8 cellular contexts compared by ENCODE assay signal in the genomic region with DNA sequence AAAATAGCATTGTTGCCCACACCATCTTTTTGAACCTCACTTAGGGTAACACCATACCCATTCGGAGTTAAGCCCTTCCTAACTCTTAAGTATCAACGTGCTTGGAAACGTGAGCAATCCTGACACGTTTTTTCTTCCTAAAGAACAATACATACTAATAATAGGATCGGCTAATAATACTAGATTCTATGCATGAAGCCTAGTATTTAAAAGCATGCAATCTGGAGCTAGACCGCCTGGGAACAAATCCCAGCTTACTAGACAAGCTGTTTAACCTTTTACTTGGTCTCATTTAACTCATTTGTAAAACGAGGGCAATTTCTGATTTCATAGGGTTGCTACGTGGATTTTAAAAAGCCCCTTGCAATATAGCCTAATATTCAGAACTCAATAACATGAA. TPM values are rescaled to one million over a fixed set of nuclear protein-coding genes. Genes with fewer than 3 reads are reported as not detected.
A peak's percentile ranks its signal among the peaks of the same experiment; 100 is the strongest.
DNase-seq lines count a peak whose midpoint lies in the region; ATAC-seq and TF ChIP-seq lines count a peak whose summit lies in the region.

No MANE protein-coding gene starts in this region.

- no peaks in the 10 kb centered on the region for H3K9me3 Mint-ChIP-seq in CD4-positive, CD25-positive, alpha-beta regulatory T cell

- no peak for DNase-seq in CD4-positive, CD25-positive, alpha-beta regulatory T cell
- no peak for DNase-seq in Jurkat, Clone E6-1 (ENCODE audit: low read depth, low spot score)
- no peak for DNase-seq in ascending aorta (ENCODE audit: low spot score in 2 of 2)
- no peak for DNase-seq in thoracic aorta (ENCODE audit: low spot score)
- no peak for DNase-seq in NCI-H187 treated with DMSO at 0.1 percent for 48 hours (lab: John Stamatoyannopoulos, UW)

- H3K9me3 ChIP-seq in CD4-positive, CD25-positive, alpha-beta regulatory T cell (ENCODE audit: control insufficient read depth in 2 of 2, low read length in 2 of 2) = no peaks in the 10 kb centered on the region
- H3K9me3 ChIP-seq in ascending aorta (no peaks in the 10 kb centered on the region), thoracic aorta (no peaks in the 10 kb centered on the region)

- peak overlapping the region; percentile 98 to 99 (median 99) for H3K27ac Mint-ChIP-seq in CD4-positive, CD25-positive, alpha-beta regulatory T cell

- H3K27ac ChIP-seq in CD4-positive, CD25-positive, alpha-beta regulatory T cell (ENCODE audit: insufficient read depth, low read length, poor library complexity, severe bottlenecking) = peak overlapping the region; percentile 95
- peak overlapping the region; percentile 88 to 95 for H3K27ac ChIP-seq in ascending aorta
- H3K27ac ChIP-seq in layer of hippocampus (ENCODE audit: low read depth, low read length) = peak overlapping the region; percentile 98
- H3K27ac ChIP-seq in thoracic aorta = peak overlapping the region; percentile 91 to 94

- H3K4me1 Mint-ChIP-seq in CD4-positive, CD25-positive, alpha-beta regulatory T cell = peaks cover 18 to 65% (median 46%) of the 10 kb centered on the region in 4 donors

- H3K36me3 Mint-ChIP-seq in CD4-positive, CD25-positive, alpha-beta regulatory T cell = no peaks in the 10 kb centered on the region

- no peak for TF ChIP-seq CTCF in ascending aorta (IDR thresholded peaks at IDR 0.05)
- no peak for TF ChIP-seq CTCF in thoracic aorta (IDR thresholded peaks at IDR 0.05)

- no peaks in the 10 kb centered on the region for H3K36me3 ChIP-seq in CD4-positive, CD25-positive, alpha-beta regulatory T cell (ENCODE audit: control insufficient read depth, insufficient read depth, low read length)
- H3K36me3 ChIP-seq in ascending aorta (no peaks in the 10 kb centered on the region), thoracic aorta (no peaks in the 10 kb centered on the region)

- ATAC-seq in CD4-positive, CD25-positive, alpha-beta regulatory T cell (ENCODE audit: low read depth in 2 of 2) = no peak
- ATAC-seq in thoracic aorta (ENCODE audit: insufficient number of reproducible peaks, low FRiP score, low read depth) (no peak), GM18520 (IDR thresholded peaks at IDR 0.05; ENCODE audit: unreplicated experiment) (no peak), GM21619 (IDR thresholded peaks at IDR 0.05; ENCODE audit: unreplicated experiment) (no peak)

- H3K27me3 Mint-ChIP-seq in CD4-positive, CD25-positive, alpha-beta regulatory T cell = no peaks in the 10 kb centered on the region

- H3K4me3 Mint-ChIP-seq in CD4-positive, CD25-positive, alpha-beta regulatory T cell = peak overlapping the region; percentile 91 to 100 (median 99)

- H3K4me3 ChIP-seq in CD4-positive, CD25-positive, alpha-beta regulatory T cell (ENCODE audit: low read depth, low read length) = peak overlapping the region; percentile 96
- peak overlapping the region; percentile 86 for H3K4me3 ChIP-seq in Jurkat, Clone E6-1 (ENCODE audit: low read length)
- peak overlapping the region; percentile 59 to 98 for H3K4me3 ChIP-seq in ascending aorta
- H3K4me3 ChIP-seq in thoracic aorta = peak overlapping the region; percentile 84

- peaks cover 5% of the 10 kb centered on the region for H3K27me3 ChIP-seq in CD4-positive, CD25-positive, alpha-beta regulatory T cell (ENCODE audit: control insufficient read depth, insufficient read depth, low read length)
- H3K27me3 ChIP-seq in ascending aorta = no peaks in the 10 kb centered on the region
- H3K27me3 ChIP-seq in layer of hippocampus (ENCODE audit: control insufficient read depth, insufficient read depth, low read length) = no peaks in the 10 kb centered on the region
- H3K27me3 ChIP-seq in thoracic aorta (replicated peaks; ENCODE audit: insufficient read depth) = no peaks in the 10 kb centered on the region

- intact Hi-C loops in ascending aorta (cut with DNase I) = loop anchor here (5.0 to 10.0 kb wide), 2 partner anchors 1149 to 1602 kb away; a partner anchor contains a TSS

- H3K4me1 ChIP-seq in CD4-positive, CD25-positive, alpha-beta regulatory T cell (ENCODE audit: control insufficient read depth, insufficient read depth, low read length, poor library complexity, severe bottlenecking) = peaks cover 27% of the 10 kb centered on the region
- peaks cover 5 to 19% of the 10 kb centered on the region in 2 donors for H3K4me1 ChIP-seq in ascending aorta
- peaks cover 19 to 31% of the 10 kb centered on the region in 2 donors for H3K4me1 ChIP-seq in thoracic aorta (ENCODE audit: control insufficient read depth in 1 of 2, low read depth in 2 of 2)

RNA-seq across cellular contexts. Expression of a gene that starts 0.9 kb away (rescaled TPM):
- 6.5 TPM for total RNA-seq in CD4-positive, CD25-positive, alpha-beta regulatory T cell
- polyA plus RNA-seq in CD4-positive, CD25-positive, alpha-beta regulatory T cell = 1 to 10 TPM; 6.2 to 9.8 (median 8.5) TPM
- 38.4 TPM for polyA plus RNA-seq in Jurkat, Clone E6-1 (2012; ENCODE audit: insufficient read depth, insufficient read length)
- total RNA-seq in ascending aorta (2.4 TPM), thoracic aorta (1 to 10 TPM; 3.5 to 5.0 TPM)
